Comparison of ENCODE assay signal across 14 cellular contexts in the genomic region with DNA sequence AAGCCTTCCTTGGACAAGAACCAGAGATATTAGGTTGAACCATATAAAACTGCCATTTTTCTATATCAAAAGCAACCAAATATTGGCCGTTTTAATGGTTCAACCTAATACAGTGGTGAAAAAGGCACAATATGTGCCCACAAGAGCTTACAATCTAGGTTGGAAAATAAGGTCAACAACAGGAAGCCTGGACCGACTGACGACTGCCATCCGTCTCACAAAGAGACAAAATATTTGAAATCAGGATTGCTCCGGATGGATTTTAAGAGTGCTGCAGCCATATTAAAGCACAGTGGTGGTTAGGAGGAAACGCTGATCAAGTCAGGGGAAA. TPM values are rescaled to one million over a fixed set of nuclear protein-coding genes. Genes with fewer than 3 reads are reported as not detected.
DNase-seq lines count a peak whose midpoint lies in the region; ATAC-seq and TF ChIP-seq lines count a peak whose summit lies in the region.
"Had no signal": no experiment of that assay in that cellular context is flagged by ENCODE, and none has a peak within 500 bp of the region (broad histone marks: within the 10 kb centered on the region; RNA-seq: fewer than 3 reads in every experiment).

No MANE protein-coding gene starts in this region.

- peaks cover 16% of the 10 kb centered on the region for H3K4me1 ChIP-seq in PC-3 (ENCODE audit: insufficient read depth, low read length)

- intact Hi-C loops in activated CD8-positive, alpha-beta T cell treated with anti-CD3 and anti-CD28 coated beads for 36 hours (cut with micrococcal nuclease) = no loop called here
- intact Hi-C loops in PC-3 (cut with micrococcal nuclease) = loop anchor here (1.0 to 2.0 kb wide), 2 partner anchors 207 to 631 kb away; no protein-coding TSS in a partner anchor

- H3K27ac Mint-ChIP-seq in activated CD8-positive, alpha-beta T cell treated with anti-CD3 and anti-CD28 coated beads for 36 hours = no peak overlapping the region
- no peak overlapping the region for H3K27ac Mint-ChIP-seq in activated CD8-positive, alpha-beta T cell treated with anti-CD3 and anti-CD28 coated beads, Interleukin-2, amount 10 ng/mL, durations not matched to agents 7 days and 5 days
- peak overlapping the region in 5 of 10 donors; percentile 15 to 85 (median 72) for H3K27ac Mint-ChIP-seq in naive thymus-derived CD8-positive, alpha-beta T cell

- DNase-seq in activated CD8-positive, alpha-beta T cell treated with anti-CD3 and anti-CD28 coated beads for 36 hours = no peak
- no peak for DNase-seq in activated CD8-positive, alpha-beta T cell treated with anti-CD3 and anti-CD28 coated beads, Interleukin-2, amount 10 ng/mL, durations not matched to agents 7 days and 5 days
- no peak for DNase-seq in PC-3
- no peak for DNase-seq in naive thymus-derived CD8-positive, alpha-beta T cell
- DNase-seq: NCI-H524 treated with DMSO at 0.1 percent for 48 hours had no signal

- H3K36me3 Mint-ChIP-seq in activated CD8-positive, alpha-beta T cell treated with anti-CD3 and anti-CD28 coated beads for 36 hours (ENCODE audit: low read depth) = no peaks in the 10 kb centered on the region
- H3K36me3 Mint-ChIP-seq in activated CD8-positive, alpha-beta T cell treated with anti-CD3 and anti-CD28 coated beads, Interleukin-2, amount 10 ng/mL, durations not matched to agents 7 days and 5 days (ENCODE audit: low read depth) = no peaks in the 10 kb centered on the region
- H3K36me3 Mint-ChIP-seq in naive thymus-derived CD8-positive, alpha-beta T cell = no peaks in the 10 kb centered on the region

- H3K36me3 ChIP-seq in PC-3 (ENCODE audit: low read depth, low read length) = no peaks in the 10 kb centered on the region
- H3K36me3 ChIP-seq: esophagus muscularis mucosa, ovary had no signal

- no peaks in the 10 kb centered on the region for H3K9me2 ChIP-seq in PC-3 (replicated peaks; ENCODE audit: low read length)

- no peak overlapping the region; the same call in 1 of the 2 replicates for H3K4me3 ChIP-seq in PC-3 (ENCODE audit: low read length)
- H3K4me3 ChIP-seq: coronary artery, esophagus muscularis mucosa, ovary had no signal

- peak overlapping the region; percentile 81 for H2AFZ ChIP-seq in PC-3 (ENCODE audit: low read length)

- H3K4me1 Mint-ChIP-seq in activated CD8-positive, alpha-beta T cell treated with anti-CD3 and anti-CD28 coated beads for 36 hours (ENCODE audit: low read depth) = peaks cover 22% of the 10 kb centered on the region
- peaks cover 24% of the 10 kb centered on the region for H3K4me1 Mint-ChIP-seq in activated CD8-positive, alpha-beta T cell treated with anti-CD3 and anti-CD28 coated beads, Interleukin-2, amount 10 ng/mL, durations not matched to agents 7 days and 5 days (ENCODE audit: low read depth)
- H3K4me1 Mint-ChIP-seq in naive thymus-derived CD8-positive, alpha-beta T cell = peaks cover 13 to 21% (median 19%) of the 10 kb centered on the region in 4 donors

- no peaks in the 10 kb centered on the region for H4K20me1 ChIP-seq in PC-3 (ENCODE audit: low read length)

- no peak for ATAC-seq in activated CD8-positive, alpha-beta T cell treated with anti-CD3 and anti-CD28 coated beads for 36 hours
- no peak for ATAC-seq in activated CD8-positive, alpha-beta T cell treated with anti-CD3 and anti-CD28 coated beads, Interleukin-2, amount 10 ng/mL, durations not matched to agents 7 days and 5 days
- ATAC-seq in PC-3 (no peak), GM21717 (IDR thresholded peaks at IDR 0.05; ENCODE audit: unreplicated experiment) (no peak), GM21737 (IDR thresholded peaks at IDR 0.05; ENCODE audit: unreplicated experiment) (no peak)
- ATAC-seq in naive thymus-derived CD8-positive, alpha-beta T cell = peak in 1 of 2 donors; percentile 6

- POLR2A ChIA-PET in activated CD8-positive, alpha-beta T cell treated with anti-CD3 and anti-CD28 coated beads for 36 hours (lab: Charles Lee) = interaction anchor here (0.7 to 7.2 kb wide), 6 partner anchors 10 to 211 kb away, joined by 3 to 65 read pairs (median 3); partner anchors contain the start of gene EIF4A2
- POLR2A ChIA-PET in activated CD8-positive, alpha-beta T cell treated with anti-CD3 and anti-CD28 coated beads, Interleukin-2, amount 10 ng/mL, durations not matched to agents 7 days and 5 days (lab: Charles Lee) = interaction anchor here (0.6 to 2.7 kb wide), 5 partner anchors 44 to 953 kb away, joined by 3 to 10 read pairs (median 4); partner anchors contain the start of genes DNAJB11 and EIF4A2
- POLR2A ChIA-PET in PC-3 (lab: Charles Lee; ENCODE audit: unreplicated experiment) = no interaction called here
- POLR2A ChIA-PET in naive thymus-derived CD8-positive, alpha-beta T cell (lab: Charles Lee) = interaction anchor here (3.5 to 4.0 kb wide), 2 partner anchors 169 to 208 kb away, joined by 14 to 38 read pairs; partner anchors contain the start of gene EIF4A2

- no peaks in the 10 kb centered on the region for H3K9me3 Mint-ChIP-seq in activated CD8-positive, alpha-beta T cell treated with anti-CD3 and anti-CD28 coated beads for 36 hours
- H3K9me3 Mint-ChIP-seq in activated CD8-positive, alpha-beta T cell treated with anti-CD3 and anti-CD28 coated beads, Interleukin-2, amount 10 ng/mL, durations not matched to agents 7 days and 5 days (ENCODE audit: insufficient read depth) = no peaks in the 10 kb centered on the region
- H3K9me3 Mint-ChIP-seq in naive thymus-derived CD8-positive, alpha-beta T cell = no peaks in the 10 kb centered on the region
- H3K9me3 Mint-ChIP-seq: T-helper 1 cell treated with Interleukin-12 subunit alpha and Interleukin-12 subunit beta and Interleukin-4 antibody, amounts not matched to agents 30 μg/mL and 1 μg/mL, for 36 hours had no signal

- CTCF ChIA-PET in activated CD8-positive, alpha-beta T cell treated with anti-CD3 and anti-CD28 coated beads for 36 hours (lab: Charles Lee) = interaction anchor here (0.6 to 6.3 kb wide), 59 partner anchors 11 to 936 kb away, joined by 3 to 185 read pairs (median 4); partner anchors contain the start of genes DNAJB11, EIF4A2, FETUB and RFC4
- CTCF ChIA-PET in activated CD8-positive, alpha-beta T cell treated with anti-CD3 and anti-CD28 coated beads, Interleukin-2, amount 10 ng/mL, durations not matched to agents 7 days and 5 days (lab: Charles Lee) = interaction anchor here (0.6 to 6.6 kb wide), 48 partner anchors 10 to 954 kb away, joined by 3 to 164 read pairs (median 4); partner anchors contain the start of genes DNAJB11, FETUB, RFC4 and RPL39L
- CTCF ChIA-PET in PC-3 (lab: Charles Lee) = interaction anchor here (0.6 to 1.1 kb wide), 3 partner anchors 44 to 208 kb away, joined by 3 to 11 read pairs (median 4); partner anchors contain the start of gene DNAJB11

- peak overlapping the region; percentile 7 for H3K4me3 Mint-ChIP-seq in activated CD8-positive, alpha-beta T cell treated with anti-CD3 and anti-CD28 coated beads for 36 hours
- H3K4me3 Mint-ChIP-seq in activated CD8-positive, alpha-beta T cell treated with anti-CD3 and anti-CD28 coated beads, Interleukin-2, amount 10 ng/mL, durations not matched to agents 7 days and 5 days = no peak overlapping the region
- peak overlapping the region; percentile 3 to 72 (median 61) for H3K4me3 Mint-ChIP-seq in naive thymus-derived CD8-positive, alpha-beta T cell
- H3K4me3 Mint-ChIP-seq: T-helper 1 cell treated with Interleukin-12 subunit alpha and Interleukin-12 subunit beta and Interleukin-4 antibody, amounts not matched to agents 30 μg/mL and 1 μg/mL, for 36 hours had no signal

- H3K79me2 ChIP-seq in PC-3 (ENCODE audit: low read length) = no peaks in the 10 kb centered on the region

- H3K4me2 ChIP-seq in PC-3 (ENCODE audit: low read length) = peak overlapping the region; percentile 46

- no peak overlapping the region for H3K27ac ChIP-seq in PC-3 (ENCODE audit: low read length)
- H3K27ac ChIP-seq: coronary artery, esophagus muscularis mucosa, ovary had no signal

- H3K9me3 ChIP-seq in PC-3 (ENCODE audit: low read length) = no peaks in the 10 kb centered on the region
- H3K9me3 ChIP-seq: esophagus muscularis mucosa, ovary had no signal

- peaks cover 32% of the 10 kb centered on the region for H3K27me3 Mint-ChIP-seq in activated CD8-positive, alpha-beta T cell treated with anti-CD3 and anti-CD28 coated beads for 36 hours
- H3K27me3 Mint-ChIP-seq in activated CD8-positive, alpha-beta T cell treated with anti-CD3 and anti-CD28 coated beads, Interleukin-2, amount 10 ng/mL, durations not matched to agents 7 days and 5 days (ENCODE audit: low read depth) = peaks cover 42% of the 10 kb centered on the region
- peaks cover 6 to 38% (median 19%) of the 10 kb centered on the region in 5 donors for H3K27me3 Mint-ChIP-seq in naive thymus-derived CD8-positive, alpha-beta T cell

- no peak for TF ChIP-seq CTCF in activated CD8-positive, alpha-beta T cell treated with anti-CD3 and anti-CD28 coated beads for 36 hours (IDR thresholded peaks at IDR 0.05)
- TF ChIP-seq CTCF in PC-3 (conservative IDR thresholded peaks at IDR 0.05; ENCODE audit: low read depth, low read length) = no peak

- no peaks in the 10 kb centered on the region for H3F3A ChIP-seq in PC-3 (ENCODE audit: low read length, unreplicated experiment)

- H3K27me3 ChIP-seq in PC-3 (ENCODE audit: low read length) = no peaks in the 10 kb centered on the region
- H3K27me3 ChIP-seq: ovary had no signal

- H3K9ac ChIP-seq in PC-3 (ENCODE audit: low read length) = no peak overlapping the region

- no TSS peak for BruUV-seq in PC-3 (replicated peaks; lab: Mats Ljungman, UMichigan)

RNA-seq across cellular contexts. Expression of gene AHSG, which starts 1.4 kb away (rescaled TPM):
- not detected for total RNA-seq in activated CD8-positive, alpha-beta T cell treated with anti-CD3 and anti-CD28 coated beads for 36 hours
- not detected for total RNA-seq in activated CD8-positive, alpha-beta T cell treated with anti-CD3 and anti-CD28 coated beads, Interleukin-2, amount 10 ng/mL, durations not matched to agents 7 days and 5 days
- total RNA-seq in PC-3 (2014; rRNA removed) = not detected in 2 replicates
- not detected for total RNA-seq in naive thymus-derived CD8-positive, alpha-beta T cell
- not detected for polyA plus RNA-seq in naive thymus-derived CD8-positive, alpha-beta T cell
- total RNA-seq: esophagus muscularis mucosa, RPMI7951 had no signal
- polyA plus RNA-seq: ovary had no signal

RNA-seq across cellular contexts. Expression of gene FETUB, which starts 26.0 kb away (rescaled TPM):
- total RNA-seq in activated CD8-positive, alpha-beta T cell treated with anti-CD3 and anti-CD28 coated beads for 36 hours = not detected
- total RNA-seq in activated CD8-positive, alpha-beta T cell treated with anti-CD3 and anti-CD28 coated beads, Interleukin-2, amount 10 ng/mL, durations not matched to agents 7 days and 5 days = not detected
- not detected in 2 replicates for total RNA-seq in PC-3 (2014; rRNA removed)
- total RNA-seq in naive thymus-derived CD8-positive, alpha-beta T cell = not detected
- polyA plus RNA-seq in naive thymus-derived CD8-positive, alpha-beta T cell = not detected
- total RNA-seq: Calu3, esophagus muscularis mucosa, ovary, RPMI7951 had no signal
- polyA plus RNA-seq: ovary, small intestine had no signal

RNA-seq across cellular contexts. Expression of gene DNAJB11, which starts 43.7 kb away (rescaled TPM):
- 10 to 100 TPM; 30.0 to 31.5 TPM for total RNA-seq in activated CD8-positive, alpha-beta T cell treated with anti-CD3 and anti-CD28 coated beads for 36 hours
- total RNA-seq in activated CD8-positive, alpha-beta T cell treated with anti-CD3 and anti-CD28 coated beads, Interleukin-2, amount 10 ng/mL, durations not matched to agents 7 days and 5 days = 10 to 100 TPM; 55.9 to 56.5 TPM
- 117 and 120 TPM in 2 replicates for total RNA-seq in PC-3 (2014; rRNA removed)
- total RNA-seq in naive thymus-derived CD8-positive, alpha-beta T cell = 10 to 100 TPM; 30.0 to 31.7 TPM
- polyA plus RNA-seq in naive thymus-derived CD8-positive, alpha-beta T cell = 10 to 100 TPM; 31.0 to 41.1 (median 31.4) TPM

RNA-seq across cellular contexts. Expression of gene TBCCD1, which starts 47.1 kb away (rescaled TPM):
- 10 to 100 TPM in 1 of 2 experiments, 1 to 10 TPM in 1; 9.8 to 10.8 TPM for total RNA-seq in activated CD8-positive, alpha-beta T cell treated with anti-CD3 and anti-CD28 coated beads for 36 hours
- 10 to 100 TPM; 19.4 to 20.1 TPM for total RNA-seq in activated CD8-positive, alpha-beta T cell treated with anti-CD3 and anti-CD28 coated beads, Interleukin-2, amount 10 ng/mL, durations not matched to agents 7 days and 5 days
- total RNA-seq in PC-3 (2014; rRNA removed) = 16.6 and 17.0 TPM in 2 replicates
- total RNA-seq in naive thymus-derived CD8-positive, alpha-beta T cell = 10 to 100 TPM; 17.7 to 21.4 TPM
- polyA plus RNA-seq in naive thymus-derived CD8-positive, alpha-beta T cell = 10 to 100 TPM; 11.9 to 22.7 (median 12.2) TPM

RNA-seq across cellular contexts. Expression of gene HRG, which starts 51.6 kb away (rescaled TPM):
- not detected for total RNA-seq in activated CD8-positive, alpha-beta T cell treated with anti-CD3 and anti-CD28 coated beads for 36 hours
- total RNA-seq in activated CD8-positive, alpha-beta T cell treated with anti-CD3 and anti-CD28 coated beads, Interleukin-2, amount 10 ng/mL, durations not matched to agents 7 days and 5 days = not detected
- total RNA-seq in PC-3 (2014; rRNA removed) = not detected in 2 replicates
- total RNA-seq in naive thymus-derived CD8-positive, alpha-beta T cell = not detected
- not detected for polyA plus RNA-seq in naive thymus-derived CD8-positive, alpha-beta T cell
- total RNA-seq: esophagus muscularis mucosa, RPMI7951 had no signal
- polyA plus RNA-seq: ovary, small intestine had no signal
